18 cellular contexts compared by ENCODE assay signal in genomic region chr3:78565712-78566111, GRCh38.
DNase-seq lines count a peak whose midpoint lies in the region; ATAC-seq, FAIRE-seq and TF ChIP-seq lines count a peak whose summit lies in the region.
"Had no signal": no experiment of that assay in that cellular context is flagged by ENCODE, and none has a peak within 500 bp of the region (broad histone marks: within the 10 kb centered on the region; RNA-seq: fewer than 3 reads in every experiment).

No MANE protein-coding gene starts in this region.

- H3K27me3 ChIP-seq in mammary epithelial cell (ENCODE audit: insufficient read depth, low read length) (no peaks in the 10 kb centered on the region), keratinocyte (ENCODE audit: control insufficient read depth, extremely low read depth, insufficient read depth, low read length) (no peaks in the 10 kb centered on the region)
- H3K27me3 ChIP-seq: BLaER1 had no signal

- no peaks in the 10 kb centered on the region for H3K9me1 ChIP-seq in keratinocyte (ENCODE audit: control insufficient read depth, extremely low read depth, insufficient read depth, low read length)

- no peaks in the 10 kb centered on the region for H3K36me3 ChIP-seq in mammary epithelial cell (ENCODE audit: insufficient read depth, low read length)
- no peaks in the 10 kb centered on the region for H3K36me3 ChIP-seq in keratinocyte (ENCODE audit: control insufficient read depth in 2 of 2, extremely low read depth in 1 of 2, insufficient read depth in 2 of 2, low read length in 2 of 2)
- H3K36me3 ChIP-seq: BLaER1 had no signal

- H3K4me3 ChIP-seq in mammary epithelial cell (replicated peaks in 1 of 3; ENCODE audit: insufficient read depth in 1 of 3, low read depth in 2 of 3, low read length in 3 of 3) = no peak overlapping the region
- H3K4me3 ChIP-seq in keratinocyte (ENCODE audit: control insufficient read depth in 2 of 3, extremely low read depth in 1 of 3, insufficient read depth in 2 of 3, low read depth in 1 of 3, low read length in 3 of 3) = no peak overlapping the region
- H3K4me3 ChIP-seq: BLaER1 had no signal

- H3K79me2 ChIP-seq in mammary epithelial cell (ENCODE audit: insufficient read depth, low read length) (no peaks in the 10 kb centered on the region), keratinocyte (ENCODE audit: control insufficient read depth, insufficient read depth, low read length) (no peaks in the 10 kb centered on the region)

- ATAC-seq in esophagus mucosa (peak; percentile 82), sciatic nerve (no peak)

- CTCF ChIA-PET in mammary epithelial cell (lab: Charles Lee; ENCODE audit: low non-redundant PET) = no interaction called here
- CTCF ChIA-PET in MCF 10A (lab: Yijun Ruan, JAX) = no interaction called here

- dilution Hi-C loops in mammary epithelial cell (cut with HindIII; ENCODE audit: low sequenced_read_pairs) (no loop called here), keratinocyte (cut with MboI; ENCODE audit: extremely low pct_ligation_motif_present, low sequenced_read_pairs) (no loop called here)

- H3K9me3 ChIP-seq in mammary epithelial cell (replicated peaks; ENCODE audit: insufficient read depth, low read length) = peaks cover 4% of the 10 kb centered on the region
- peaks cover 2% of the 10 kb centered on the region for H3K9me3 ChIP-seq in keratinocyte (ENCODE audit: control insufficient read depth, low read depth, low read length)
- H3K9me3 ChIP-seq: BLaER1 had no signal

- H4K20me1 ChIP-seq in mammary epithelial cell (ENCODE audit: insufficient read depth, low read length) (no peaks in the 10 kb centered on the region), keratinocyte (ENCODE audit: control insufficient read depth, extremely low read depth, insufficient read depth, low read length) (no peaks in the 10 kb centered on the region)
- H4K20me1 ChIP-seq: BLaER1 had no signal

- POLR2A ChIA-PET in MCF 10A (lab: Yijun Ruan, JAX) = no interaction called here

- no peaks in the 10 kb centered on the region for H3K27me3 Mint-ChIP-seq in MCF 10A (ENCODE audit: insufficient read depth, unreplicated experiment)
- H3K27me3 Mint-ChIP-seq: CD4-positive, alpha-beta memory T cell had no signal

- H3K36me3 Mint-ChIP-seq in MCF 10A (ENCODE audit: insufficient read depth, unreplicated experiment) = no peaks in the 10 kb centered on the region
- H3K36me3 Mint-ChIP-seq: CD14-positive monocyte; CD4-positive, alpha-beta memory T cell had no signal

- WGBS in mammary epithelial cell (ENCODE audit: low coverage, missing lambda C conversion rate) = 88% methylated on average over 1 of the region's 1 CpG

- no TSS peak for BruUV-seq in mammary epithelial cell (replicated peaks; lab: Mats Ljungman, UMichigan)
- BruUV-seq in MCF 10A (replicated peaks; lab: Mats Ljungman, UMichigan) = no TSS peak

- no peaks in the 10 kb centered on the region for H3K4me1 Mint-ChIP-seq in MCF 10A (ENCODE audit: insufficient read depth, unreplicated experiment)
- H3K4me1 Mint-ChIP-seq: CD4-positive, alpha-beta memory T cell had no signal

- FAIRE-seq in keratinocyte (lab: Jason Lieb, UNC) = peak; percentile 55
- no peak for FAIRE-seq in RCC 7860 (lab: Jason Lieb, UNC)
- no peak for FAIRE-seq in HTR-8/SVneo (lab: Jason Lieb, UNC)
- FAIRE-seq: GM12892, GM18507, H1 had no signal

- H3K9ac ChIP-seq in mammary epithelial cell (ENCODE audit: insufficient read depth, low read length) = no peak overlapping the region
- H3K9ac ChIP-seq in keratinocyte (ENCODE audit: control insufficient read depth, extremely low read depth, insufficient read depth, low read length) = no peak overlapping the region
- H3K9ac ChIP-seq: BLaER1 had no signal

- H3K4me2 ChIP-seq in mammary epithelial cell (ENCODE audit: insufficient read depth, low read depth, low read length) = no peak overlapping the region
- no peak overlapping the region for H3K4me2 ChIP-seq in keratinocyte (ENCODE audit: control insufficient read depth, extremely low read depth, insufficient read depth, low read depth, low read length)
- H3K4me2 ChIP-seq: BLaER1 had no signal

- no peak overlapping the region for H2AFZ ChIP-seq in mammary epithelial cell (ENCODE audit: low read depth, low read length)
- no peak overlapping the region for H2AFZ ChIP-seq in keratinocyte (ENCODE audit: control insufficient read depth, low read length)

- H3K4me1 ChIP-seq in mammary epithelial cell (ENCODE audit: insufficient read depth, low read length) (no peaks in the 10 kb centered on the region), keratinocyte (ENCODE audit: control insufficient read depth, extremely low read depth, insufficient read depth, low read length) (peaks cover 4% of the 10 kb centered on the region)

- H3K9me3 Mint-ChIP-seq in MCF 10A (ENCODE audit: unreplicated experiment) = no peaks in the 10 kb centered on the region

- in situ Hi-C loops in mammary epithelial cell (cut with MboI; ENCODE audit: low sequenced_read_pairs in 2 of 2) = no loop called here

- H3K27ac ChIP-seq in mammary epithelial cell (ENCODE audit: insufficient read depth, low read depth, low read length) = no peak overlapping the region
- no peak overlapping the region for H3K27ac ChIP-seq in keratinocyte (ENCODE audit: control insufficient read depth, insufficient read depth, low read length)
- H3K27ac ChIP-seq: 22Rv1, BLaER1 had no signal

- no peak overlapping the region for H3K4me3 Mint-ChIP-seq in MCF 10A (ENCODE audit: unreplicated experiment)
- H3K4me3 Mint-ChIP-seq: CD14-positive monocyte; CD4-positive, alpha-beta memory T cell; H9 had no signal

- intact Hi-C loops in mammary epithelial cell (cut with micrococcal nuclease) = no loop called here
- intact Hi-C loops in MCF 10A (cut with micrococcal nuclease) = no loop called here
- intact Hi-C loops in sciatic nerve (cut with DNase I) = no loop called here

- TF ChIP-seq CTCF in mammary epithelial cell (conservative IDR thresholded peaks at IDR 0.05 in 1 of 2, IDR thresholded peaks at IDR 0.05 in 1 of 2; ENCODE audit: extremely low read depth in 1 of 2, insufficient read depth in 1 of 2, low read depth in 1 of 2, low read length in 2 of 2) (no peak), MCF 10A (IDR thresholded peaks at IDR 0.05; ENCODE audit: unreplicated experiment) (no peak), keratinocyte (optimal IDR thresholded peaks at IDR 0.05 in 1 of 3, IDR thresholded peaks at IDR 0.05 in 1 of 3, conservative IDR thresholded peaks at IDR 0.05 in 1 of 3; ENCODE audit: extremely low read depth in 1 of 3, insufficient read depth in 2 of 3, low read length in 3 of 3) (no peak)

- no peak overlapping the region for H3K27ac Mint-ChIP-seq in MCF 10A (ENCODE audit: low read depth, unreplicated experiment)
- H3K27ac Mint-ChIP-seq: CD14-positive monocyte; CD4-positive, alpha-beta memory T cell; H9 had no signal

- DNase-seq in mammary epithelial cell = peak; percentile 16
- DNase-seq in MCF 10A (ENCODE audit: unreplicated experiment) = no peak
- no peak for DNase-seq in keratinocyte (ENCODE audit: low read depth, low spot score)
- DNase-seq in RCC 7860 (ENCODE audit: low spot score) = no peak
- no peak for DNase-seq in sciatic nerve (ENCODE audit: low spot score)
- no peak for DNase-seq in HTR-8/SVneo (ENCODE audit: insufficient read length, low spot score)
- DNase-seq: CD4-positive, alpha-beta memory T cell; DMS153; DMS79; GDM1; H9 had no signal
